In genomic region chr3:144312702-144313101, GRCh38 we compare ENCODE assay signal across 22 cellular contexts.
"Had no signal": no experiment of that assay in that cellular context is flagged by ENCODE, and none has a peak within 500 bp of the region (broad histone marks: within the 10 kb centered on the region; RNA-seq: fewer than 3 reads in every experiment).

No MANE protein-coding gene starts in this region.

- ATAC-seq: foreskin keratinocyte; heart right ventricle; left ventricle myocardium superior; lower lobe of right lung; naive thymus-derived CD8-positive, alpha-beta T cell; stimulated activated naive B cell treated with anti-CD40 and anti-IgM and Interleukin-4, amounts not matched to agents 10 μg/mL and 1 μg/mL and 100 μg/mL, for 72 hours; upper lobe of right lung had no signal

- H3K27me3 ChIP-seq: esophagus muscularis mucosa, foreskin keratinocyte, heart right ventricle, right atrium auricular region, sigmoid colon, transverse colon, upper lobe of right lung, uterus had no signal

- H3K4me3 ChIP-seq: coronary artery, esophagus muscularis mucosa, heart right ventricle, lower lobe of right lung, prostate gland, right atrium auricular region, sigmoid colon, thoracic aorta, transverse colon, upper lobe of right lung, uterus had no signal

- H3K9me3 ChIP-seq: esophagus muscularis mucosa, lower lobe of right lung, prostate gland, sigmoid colon, thoracic aorta, transverse colon, uterus had no signal

- DNase-seq: dermis blood vessel endothelial cell; effector memory CD4-positive, alpha-beta T cell; foreskin keratinocyte; glutamatergic neuron; heart right ventricle; hippocampal formation; immature natural killer cell; left ventricle myocardium superior; lower lobe of right lung; naive thymus-derived CD8-positive, alpha-beta T cell; nephron progenitor cell; nucleus accumbens; sigmoid colon; stimulated activated naive B cell treated with anti-CD40 and anti-IgM and Interleukin-4, amounts not matched to agents 10 μg/mL and 1 μg/mL and 100 μg/mL, for 72 hours; transverse colon; upper lobe of right lung; uterus had no signal

- H3K4me1 ChIP-seq: esophagus muscularis mucosa, heart right ventricle, lower lobe of right lung, prostate gland, right atrium auricular region, sigmoid colon, transverse colon, upper lobe of right lung, uterus had no signal

- H3K27ac ChIP-seq: coronary artery, esophagus muscularis mucosa, foreskin keratinocyte, heart right ventricle, lower lobe of right lung, prostate gland, right atrium auricular region, sigmoid colon, thoracic aorta, transverse colon, upper lobe of right lung, uterus had no signal

- H3K36me3 ChIP-seq: esophagus muscularis mucosa, heart right ventricle, lower lobe of right lung, prostate gland, right atrium auricular region, sigmoid colon, thoracic aorta, transverse colon, upper lobe of right lung, uterus had no signal
